8 cellular contexts compared by ENCODE assay signal in genomic region chr22:39013923-39014722, GRCh38. TPM values are rescaled to one million over a fixed set of nuclear protein-coding genes. Genes with fewer than 3 reads are reported as not detected.
DNase-seq lines count a peak whose midpoint lies in the region; ATAC-seq and TF ChIP-seq lines count a peak whose summit lies in the region.

Gene APOBEC3C, plus strand, starts transcription at chr22:39014257. Its CDS starts 106 bp downstream, at chr22:39014363.

- no peaks in the 10 kb centered on the region for H3K27me3 ChIP-seq in stomach smooth muscle (ENCODE audit: control insufficient read depth in 1 of 2, insufficient read depth in 2 of 2, low read length in 2 of 2)

- peak within 1 kb of the TSS; percentile 88 for H3K27ac Mint-ChIP-seq in activated T-cell treated with anti-CD3 and anti-CD28 coated beads, Interleukin-2, amount 50 U/mL, for 72 hours
- peak within 1 kb of the TSS; percentile 90 for H3K27ac Mint-ChIP-seq in neural crest cell (ENCODE audit: unreplicated experiment)

- peaks cover 0 to 2% of the 10 kb centered on the region in 2 donors for H3K36me3 ChIP-seq in stomach smooth muscle (ENCODE audit: control insufficient read depth in 2 of 2, insufficient read depth in 2 of 2, low read length in 2 of 2)

- H3K4me3 Mint-ChIP-seq in activated T-cell treated with anti-CD3 and anti-CD28 coated beads, Interleukin-2, amount 50 U/mL, for 72 hours: peak within 1 kb of the TSS; percentile 98 to 99
- peak within 1 kb of the TSS; percentile 77 for H3K4me3 Mint-ChIP-seq in neural crest cell

- H3K4me1 Mint-ChIP-seq in activated T-cell treated with anti-CD3 and anti-CD28 coated beads, Interleukin-2, amount 50 U/mL, for 72 hours (ENCODE audit: low read depth): peaks cover 52% of the 10 kb centered on the region
- H3K4me1 Mint-ChIP-seq in neural crest cell: peaks cover 25% of the 10 kb centered on the region

- H3K9me3 Mint-ChIP-seq in activated T-cell treated with anti-CD3 and anti-CD28 coated beads, Interleukin-2, amount 50 U/mL, for 72 hours: no peaks in the 10 kb centered on the region
- no peaks in the 10 kb centered on the region for H3K9me3 Mint-ChIP-seq in neural crest cell

- H3K4me1 ChIP-seq in stomach smooth muscle (ENCODE audit: control insufficient read depth, insufficient read depth, low read length): peaks cover 8% of the 10 kb centered on the region

- TF ChIP-seq POLR2A in GM18526 (IDR thresholded peaks at IDR 0.05; ENCODE audit: extremely low read depth, insufficient read length): peak; percentile 70

- H3K9me3 ChIP-seq in stomach smooth muscle (ENCODE audit: control insufficient read depth in 2 of 2, low read length in 2 of 2): no peaks in the 10 kb centered on the region

- H3K4me3 ChIP-seq in stomach smooth muscle (ENCODE audit: low read length in 2 of 2): peak within 1 kb of the TSS; percentile 77 to 84

- TF ChIP-seq CTCF in neural crest cell (conservative IDR thresholded peaks at IDR 0.05): no peak

- H3K27me3 Mint-ChIP-seq in activated T-cell treated with anti-CD3 and anti-CD28 coated beads, Interleukin-2, amount 50 U/mL, for 72 hours (ENCODE audit: low read depth): no peaks in the 10 kb centered on the region
- H3K27me3 Mint-ChIP-seq in neural crest cell (ENCODE audit: low read depth): no peaks in the 10 kb centered on the region

- DNase-seq in A172 (ENCODE audit: low spot score): peak; percentile 82
- DNase-seq in RPMI7951 (ENCODE audit: low read depth): peak; percentile 93
- DNase-seq in activated T-cell treated with anti-CD3 and anti-CD28 coated beads, Interleukin-2, amount 50 U/mL, for 72 hours: peak; percentile 87 to 89
- DNase-seq in fibroblast of peridontal ligament (ENCODE audit: extremely low read depth): peak; percentile 86
- DNase-seq in neural crest cell (ENCODE audit: low read depth, low spot score): peak; percentile 40

- peak; percentile 83 for ATAC-seq in HG03103 (IDR thresholded peaks at IDR 0.05; ENCODE audit: low read depth, unreplicated experiment)
- ATAC-seq in activated T-cell treated with anti-CD3 and anti-CD28 coated beads, Interleukin-2, amount 50 U/mL, for 72 hours (replicated peaks in 1 of 2): peak; percentile 97 to 98

- H3K9ac ChIP-seq in stomach smooth muscle (ENCODE audit: low read length in 2 of 2): peak within 1 kb of the TSS; percentile 53 to 69

- H3K27ac ChIP-seq in stomach smooth muscle (ENCODE audit: low read length): peak within 1 kb of the TSS; percentile 46

- peaks cover 0 to 19% of the 10 kb centered on the region in 2 donors for H3K36me3 Mint-ChIP-seq in activated T-cell treated with anti-CD3 and anti-CD28 coated beads, Interleukin-2, amount 50 U/mL, for 72 hours (ENCODE audit: insufficient read depth in 2 of 2)
- H3K36me3 Mint-ChIP-seq in neural crest cell (ENCODE audit: low read depth): no peaks in the 10 kb centered on the region

RNA-seq across cellular contexts. Expression of gene APOBEC3C, which starts in this region (rescaled TPM):
- total RNA-seq in A172 (2014; rRNA removed; shearing (Covaris generic)): 6.4 and 8.2 TPM in 2 replicates
- 10.8 and 11.2 TPM in 2 replicates for total RNA-seq in RPMI7951 (2014; rRNA removed; shearing (Covaris generic))
- total RNA-seq in activated T-cell treated with anti-CD3 and anti-CD28 coated beads, Interleukin-2, amount 50 U/mL, for 72 hours: 100 to 1,000 TPM; 143 to 147 TPM
- total RNA-seq in neural crest cell: 8.1 and 9.5 TPM in 2 replicates

Comparison
In these comparisons a context has a peak if more than half of its experiments do, and no peak if none do; other contexts are left out.
1. Peak in every context shown above with its lines: DNase-seq, ATAC-seq, H3K4me3 ChIP-seq and H3K27ac ChIP-seq.
2. RNA of gene APOBEC3C (total RNA-seq): 143 to 147 TPM in activated T-cell treated with anti-CD3 and anti-CD28 coated beads, Interleukin-2, amount 50 U/mL, for 72 hours; 10.8 to 11.2 TPM in RPMI7951, 8.1 to 9.5 TPM in neural crest cell and 6.4 to 8.2 TPM in A172; every median in the first group is over 10 times any median in the second.
3. DNase-seq: peak in every context shown above with its lines; median percentile 93 in RPMI7951; 88 in activated T-cell treated with anti-CD3 and anti-CD28 coated beads, Interleukin-2, amount 50 U/mL, for 72 hours; 86 in fibroblast of peridontal ligament; 82 in A172; 40 in neural crest cell.